Comparison of ENCODE assay signal across 9 cellular contexts in the genomic region with DNA sequence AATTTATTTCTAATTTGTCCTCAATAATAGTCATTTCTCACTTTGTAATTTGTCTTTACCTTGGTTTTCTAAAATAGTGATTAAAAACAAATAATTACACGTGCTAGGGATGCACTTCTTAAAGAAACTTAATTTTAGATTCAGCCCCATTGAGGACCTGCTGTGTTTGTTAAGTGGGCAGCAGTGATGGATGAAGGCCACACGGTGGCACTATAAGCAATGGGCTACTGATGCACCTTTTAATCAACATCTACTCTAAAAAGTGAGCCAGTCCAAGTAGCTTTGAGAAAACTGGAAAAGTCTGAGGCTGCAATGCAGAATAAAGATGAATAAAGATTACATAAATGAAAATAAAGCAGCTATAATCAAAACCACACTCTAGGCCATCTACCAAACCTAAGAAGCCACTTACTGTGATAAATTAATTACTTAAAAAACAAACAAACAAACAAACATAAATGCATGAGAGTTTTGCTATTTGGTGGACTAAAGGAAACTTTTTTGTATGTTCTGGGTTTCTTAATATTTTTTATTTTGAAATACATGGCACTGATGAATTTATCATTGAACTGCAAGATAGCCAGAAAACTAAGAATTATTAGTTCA.
DNase-seq lines count a peak whose midpoint lies in the region; ATAC-seq and TF ChIP-seq lines count a peak whose summit lies in the region.
"Had no signal": no experiment of that assay in that cellular context is flagged by ENCODE, and none has a peak within 500 bp of the region (broad histone marks: within the 10 kb centered on the region; RNA-seq: fewer than 3 reads in every experiment).

No MANE protein-coding gene starts in this region.

- TF ChIP-seq POLR2A in Peyer's patch (IDR thresholded peaks at IDR 0.05): no peak

- H2AFZ ChIP-seq in GM23338: no peak overlapping the region

- H3K9me2 ChIP-seq in GM23338 (ENCODE audit: insufficient read depth): no peaks in the 10 kb centered on the region

- no peaks in the 10 kb centered on the region for H4K20me1 ChIP-seq in GM23338 (replicated peaks; ENCODE audit: insufficient read depth)

- H3K4me1 ChIP-seq in GM23338 (ENCODE audit: insufficient read depth) (no peaks in the 10 kb centered on the region), Peyer's patch (no peaks in the 10 kb centered on the region), mesendoderm (ENCODE audit: control insufficient read depth, low read depth, low read length) (no peaks in the 10 kb centered on the region)

- no peak overlapping the region for H4K8ac ChIP-seq in mesendoderm (ENCODE audit: low read depth, low read length)

- H3K4ac ChIP-seq in mesendoderm (ENCODE audit: low read depth, low read length): no peak overlapping the region

- WGBS in mesendoderm (ENCODE audit: extremely low coverage, insufficient coverage, low lambda C conversion rate): no CpG with 5 or more reads among the region's 2 CpGs

- H3K4me1 Mint-ChIP-seq in GM23338: peaks cover 2% of the 10 kb centered on the region; the same call in 1 of the 3 replicates

- intact Hi-C loops in Right ventricle myocardium superior (cut with DNase I): no loop called here
- intact Hi-C loops in cardiac septum (cut with DNase I): no loop called here

- H3K18ac ChIP-seq in mesendoderm (ENCODE audit: low read length): no peak overlapping the region

- no peaks in the 10 kb centered on the region for H3K36me3 Mint-ChIP-seq in GM23338 (ENCODE audit: low read depth)

- DNase-seq in Right ventricle myocardium superior (peak; percentile 25), cardiac septum (ENCODE audit: low spot score) (no peak), GM23338 (ENCODE audit: low spot score) (peak; percentile 79), LHCN-M2 (ENCODE audit: low read depth) (peak; percentile 46), Peyer's patch (peak in 1 of 3 donors; percentile 59), coronary artery (ENCODE audit: low spot score) (no peak), mesendoderm (peak; percentile 69)

- TF ChIP-seq CTCF in GM23338 (conservative IDR thresholded peaks at IDR 0.05; ENCODE audit: low read depth in 2 of 2) (peak; percentile 89 to 96), Peyer's patch (IDR thresholded peaks at IDR 0.05) (peak in 4 of 6 experiments; percentile 53 to 77 (median 67)), coronary artery (IDR thresholded peaks at IDR 0.05) (peak; percentile 44)

- no peaks in the 10 kb centered on the region for H3K36me3 ChIP-seq in GM23338 (ENCODE audit: insufficient read depth)
- H3K36me3 ChIP-seq in Peyer's patch: no peaks in the 10 kb centered on the region
- H3K36me3 ChIP-seq in mesendoderm (ENCODE audit: control insufficient read depth, insufficient read depth, low read length): no peaks in the 10 kb centered on the region

- H2BK5ac ChIP-seq in mesendoderm (ENCODE audit: low read length): no peak overlapping the region

- no peak overlapping the region for H3K27ac Mint-ChIP-seq in GM23338
- H3K27ac Mint-ChIP-seq: stimulated activated naive CD8-positive, alpha-beta T cell treated with anti-CD3 and anti-CD28 coated beads, Interleukin-15, Interleukin-2, amounts not matched to agents 100 ng/mL and 50 ng/mL, for 24 hours had no signal

- H3F3A ChIP-seq in GM23338 (replicated peaks; ENCODE audit: low read depth): no peaks in the 10 kb centered on the region

- H3K9me3 ChIP-seq in Peyer's patch: no peaks in the 10 kb centered on the region

- H3K9ac ChIP-seq in mesendoderm (ENCODE audit: low read length): no peak overlapping the region

- H3K79me2 ChIP-seq in GM23338 (replicated peaks; ENCODE audit: insufficient read depth): no peaks in the 10 kb centered on the region
- no peaks in the 10 kb centered on the region for H3K79me2 ChIP-seq in mesendoderm (ENCODE audit: control insufficient read depth, insufficient read depth, low read length)

- H2AK5ac ChIP-seq in mesendoderm (ENCODE audit: low read length): no peak overlapping the region

- H3K9me3 Mint-ChIP-seq in GM23338: no peaks in the 10 kb centered on the region
- H3K9me3 Mint-ChIP-seq: stimulated activated naive CD8-positive, alpha-beta T cell treated with anti-CD3 and anti-CD28 coated beads, Interleukin-15, Interleukin-2, amounts not matched to agents 100 ng/mL and 50 ng/mL, for 24 hours had no signal

- H3K79me1 ChIP-seq in mesendoderm (ENCODE audit: low read length): no peaks in the 10 kb centered on the region

- H3K27me3 ChIP-seq in GM23338 (ENCODE audit: insufficient read depth): no peaks in the 10 kb centered on the region
- no peaks in the 10 kb centered on the region for H3K27me3 ChIP-seq in Peyer's patch
- H3K27me3 ChIP-seq in mesendoderm (ENCODE audit: insufficient read depth, low read length, poor library complexity): no peaks in the 10 kb centered on the region

- peak; percentile 43 for ATAC-seq in Right ventricle myocardium superior (ENCODE audit: poor library complexity)
- ATAC-seq in GM23338: peak; percentile 65
- no peak for ATAC-seq in GM21526 (IDR thresholded peaks at IDR 0.05; ENCODE audit: low FRiP score, unreplicated experiment)

- no peak overlapping the region for H3K4me3 Mint-ChIP-seq in GM23338
- H3K4me3 Mint-ChIP-seq: stimulated activated naive CD8-positive, alpha-beta T cell treated with anti-CD3 and anti-CD28 coated beads, Interleukin-15, Interleukin-2, amounts not matched to agents 100 ng/mL and 50 ng/mL, for 24 hours had no signal

- H2BK15ac ChIP-seq in mesendoderm (replicated peaks; ENCODE audit: low read depth): no peak overlapping the region

- H3K4me3 ChIP-seq in GM23338: no peak overlapping the region
- H3K4me3 ChIP-seq in Peyer's patch: no peak overlapping the region
- no peak overlapping the region for H3K4me3 ChIP-seq in coronary artery
- H3K4me3 ChIP-seq in mesendoderm (ENCODE audit: low read length): no peak overlapping the region

- no peak overlapping the region for H3K4me2 ChIP-seq in GM23338
- no peak overlapping the region for H3K4me2 ChIP-seq in mesendoderm (ENCODE audit: low read length)

- H2BK120ac ChIP-seq in mesendoderm (ENCODE audit: low read depth, low read length): no peak overlapping the region

- no peak overlapping the region for H3K27ac ChIP-seq in GM23338 (ENCODE audit: low read depth)
- H3K27ac ChIP-seq in Peyer's patch: no peak overlapping the region
- no peak overlapping the region for H3K27ac ChIP-seq in coronary artery
- H3K27ac ChIP-seq in mesendoderm (ENCODE audit: low read depth, low read length): no peak overlapping the region

- H3K27me3 Mint-ChIP-seq in GM23338 (ENCODE audit: insufficient read depth, low read depth, poor library complexity): no peaks in the 10 kb centered on the region

- no peak overlapping the region for H4K5ac ChIP-seq in mesendoderm (ENCODE audit: low read length)

- H3K56ac ChIP-seq in mesendoderm (ENCODE audit: low read length): no peak overlapping the region

- no peak overlapping the region for H3K23ac ChIP-seq in mesendoderm (ENCODE audit: low read length)

TF ChIP-seq in GM23338, 12 proteins besides CTCF, POLR2A, EP300 and RAD21:
- TF ChIP-seq STAT1 (IDR thresholded peaks at IDR 0.05; ENCODE audit: unreplicated experiment): no peak
- no peak for TF ChIP-seq EZH2phosphoT487 (IDR thresholded peaks at IDR 0.05; ENCODE audit: unreplicated experiment)

Comparison
In these comparisons a context has a peak if more than half of its experiments do, and no peak if none do; other contexts are left out.
1. DNase-seq: peak in Right ventricle myocardium superior (single experiment), GM23338 (single experiment), LHCN-M2 (single experiment) and mesendoderm (single experiment); none in cardiac septum (single experiment) and coronary artery (single experiment).
2. Peak in every context shown above with its lines, with median percentiles within 50 percentile points of each other: CTCF ChIP-seq.